In the genomic region with DNA sequence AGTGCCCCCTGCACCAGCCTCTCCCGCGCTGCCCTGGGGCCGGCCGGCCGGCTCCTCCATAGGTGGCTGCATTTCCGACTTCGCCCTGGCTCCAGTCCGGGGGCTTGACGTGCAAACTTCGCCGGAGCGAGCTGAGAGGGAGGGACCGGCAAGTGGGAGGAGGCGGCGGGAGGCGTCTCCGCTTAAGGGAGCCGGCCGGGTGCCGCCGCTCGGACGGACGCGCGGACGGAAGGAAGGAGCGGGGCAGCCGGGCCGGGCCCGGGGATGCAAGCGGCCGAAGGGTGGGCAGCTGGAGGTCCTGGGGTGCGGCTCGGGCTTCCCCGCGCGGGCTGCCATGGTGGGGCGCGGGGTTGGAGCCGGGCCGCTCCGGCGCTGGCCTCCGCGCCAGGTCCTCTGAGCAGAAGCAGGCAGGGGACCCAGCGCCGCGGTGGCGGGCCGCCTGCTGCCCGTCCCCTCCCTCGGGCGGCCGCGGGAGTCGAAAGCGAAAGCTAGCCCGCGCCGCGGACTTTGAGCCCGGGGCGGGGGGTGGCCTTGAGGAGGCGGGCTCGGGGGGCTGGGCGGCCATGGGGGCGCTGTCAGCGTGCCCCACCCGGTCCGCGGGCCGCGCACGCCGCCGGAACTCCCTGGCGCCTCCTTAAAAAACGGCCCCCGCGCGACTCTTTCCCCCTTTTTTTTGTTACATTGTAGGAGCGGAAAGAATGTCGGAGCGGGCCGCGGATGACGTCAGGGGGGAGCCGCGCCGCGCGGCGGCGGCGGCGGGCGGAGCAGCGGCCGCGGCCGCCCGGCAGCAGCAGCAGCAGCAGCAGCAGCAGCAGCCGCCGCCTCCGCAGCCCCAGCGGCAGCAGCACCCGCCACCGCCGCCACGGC, we compare ENCODE assay signal across 8 cellular contexts. TPM values are rescaled to one million over a fixed set of nuclear protein-coding genes. Genes with fewer than 3 reads are reported as not detected.
DNase-seq lines count a peak whose midpoint lies in the region; ATAC-seq and TF ChIP-seq lines count a peak whose summit lies in the region.

TSS of gene SCAANT1 (minus strand) at position 483 of the 867 bp plus-strand sequence.

- H3K27me3 Mint-ChIP-seq in brain, result peaks cover 7% of the 10 kb centered on the region

- H3K27me3 ChIP-seq in iPS-15b (ENCODE audit: control insufficient read depth, insufficient read depth, low read length), result no peaks in the 10 kb centered on the region

- peak within 1 kb of the TSS; percentile 92 to 96 (median 93) for H3K4me3 Mint-ChIP-seq in brain

- no peak for TF ChIP-seq CTCF in brain (conservative IDR thresholded peaks at IDR 0.05)

- H3K36me3 Mint-ChIP-seq in brain, result peaks cover 28% of the 10 kb centered on the region

- H3K9ac ChIP-seq in iPS-15b (ENCODE audit: low read depth, low read length), result peak within 1 kb of the TSS; percentile 50

- peaks cover 34% of the 10 kb centered on the region for H3K4me1 Mint-ChIP-seq in brain

- DNase-seq in NCI-H1417 (lab: John Stamatoyannopoulos, UW) (peak; percentile 68 to 85 (median 78)), NCI-H1417 treated with DMSO at 0.1 percent for 48 hours (lab: John Stamatoyannopoulos, UW) (no peak), NCI-H146 treated with DMSO at 0.1 percent for 48 hours (lab: John Stamatoyannopoulos, UW; ENCODE audit: unreplicated experiment) (peak; percentile 52), UCSD-AML1 (lab: John Stamatoyannopoulos, UW; ENCODE audit: unreplicated experiment) (peak; percentile 84), skeletal muscle cell (ENCODE audit: low read depth) (peak; percentile 74)

- peak; percentile 83 for ATAC-seq in HG02798 (IDR thresholded peaks at IDR 0.05; ENCODE audit: poor library complexity, unreplicated experiment)

- no peaks in the 10 kb centered on the region for H3K9me3 Mint-ChIP-seq in brain

- H3K4me1 ChIP-seq in iPS-15b (ENCODE audit: control insufficient read depth, insufficient read depth, low read length), result peaks cover 2% of the 10 kb centered on the region

- no peaks in the 10 kb centered on the region for H3K36me3 ChIP-seq in iPS-15b (ENCODE audit: control insufficient read depth, insufficient read depth, low read length)

- peak within 1 kb of the TSS; percentile 88 for H3K4me3 ChIP-seq in iPS-15b (ENCODE audit: low read depth, low read length)
- H3K4me3 ChIP-seq in skeletal muscle cell (ENCODE audit: low read depth, low read length), result peak within 1 kb of the TSS; percentile 61

- H3K27ac Mint-ChIP-seq in brain, result peak within 1 kb of the TSS; percentile 68 to 93 (median 87)

- H3K9me3 ChIP-seq in iPS-15b (ENCODE audit: control insufficient read depth, insufficient read depth, low read length), result no peaks in the 10 kb centered on the region

RNA-seq across cellular contexts. Expression of gene SCAANT1, which starts in this region (rescaled TPM):
- not detected for polyA plus RNA-seq in brain (ENCODE audit: insufficient read depth, low read depth, low replicate concordance)
